In genomic region chr1:27508139-27508665, GRCh38 we compare ENCODE assay signal across 1 cellular context.
TF ChIP-seq lines count a peak whose summit lies in the region.

No MANE protein-coding gene starts in this region.

TF ChIP-seq in HepG2, 621 proteins besides CTCF, POLR2A, EP300 and RAD21 (continued from another document and continues in another):
- TF ChIP-seq ARID5B (CRISPR knock-in tag; IDR thresholded peaks at IDR 0.05) (0 out of 2 replicates have a peak, but pooled peaks have one; percentile 27), ZC3H13 (CRISPR knock-in tag; IDR thresholded peaks at IDR 0.05) (no peak), HMGXB4 (CRISPR knock-in tag; IDR thresholded peaks at IDR 0.05; ENCODE audit: borderline replicate concordance in 1 of 2, low read depth in 1 of 2) (0 out of 4 replicates have a peak, but pooled peaks have one; percentile 22 to 43), NR2C2 (CRISPR knock-in tag; IDR thresholded peaks at IDR 0.05; ENCODE audit: borderline replicate concordance) (no peak), SMAD3 (CRISPR knock-in tag; IDR thresholded peaks at IDR 0.05) (no peak), ARNT2 (CRISPR knock-in tag; IDR thresholded peaks at IDR 0.05; ENCODE audit: low read depth) (no peak), MTA1 (CRISPR knock-in tag; IDR thresholded peaks at IDR 0.05; ENCODE audit: borderline replicate concordance) (no peak), NR2F1 (CRISPR knock-in tag; IDR thresholded peaks at IDR 0.05) (no peak), ZNF652 (CRISPR knock-in tag; IDR thresholded peaks at IDR 0.05; ENCODE audit: borderline replicate concordance, low read depth) (no peak), PHF8 (CRISPR knock-in tag; IDR thresholded peaks at IDR 0.05) (no peak), HINFP (CRISPR knock-in tag; IDR thresholded peaks at IDR 0.05; ENCODE audit: low read depth) (no peak), MYPOP (CRISPR knock-in tag; IDR thresholded peaks at IDR 0.05) (no peak; the same call in 1 of the 2 replicates), ZNF629 (CRISPR knock-in tag; conservative IDR thresholded peaks at IDR 0.05) (peak; percentile 98), FOXP4 (CRISPR knock-in tag; IDR thresholded peaks at IDR 0.05) (no peak), ZXDC (CRISPR knock-in tag; IDR thresholded peaks at IDR 0.05) (no peak), RARA (CRISPR knock-in tag; IDR thresholded peaks at IDR 0.05) (0 out of 2 replicates have a peak, but pooled peaks have one; percentile 24), ZNF24 (IDR thresholded peaks at IDR 0.05) (no peak), THAP9 (CRISPR knock-in tag; IDR thresholded peaks at IDR 0.05; ENCODE audit: borderline replicate concordance) (no peak), ZNF781 (CRISPR knock-in tag; IDR thresholded peaks at IDR 0.05; ENCODE audit: borderline replicate concordance, not compliant biosample characterization) (no peak), ZNF260 (CRISPR knock-in tag; IDR thresholded peaks at IDR 0.05; ENCODE audit: borderline replicate concordance, low read depth) (no peak), ZNF687 (CRISPR knock-in tag; IDR thresholded peaks at IDR 0.05) (peak; percentile 32; the same call in 1 of the 2 replicates), BRF2 (CRISPR knock-in tag; IDR thresholded peaks at IDR 0.05) (no peak), ZNF232 (CRISPR knock-in tag; IDR thresholded peaks at IDR 0.05; ENCODE audit: borderline replicate concordance) (no peak), XBP1 (CRISPR knock-in tag; IDR thresholded peaks at IDR 0.05) (no peak), MATR3 (CRISPR knock-in tag; IDR thresholded peaks at IDR 0.05) (no peak), TFDP1 (CRISPR knock-in tag; IDR thresholded peaks at IDR 0.05; ENCODE audit: borderline replicate concordance) (no peak), GLMP (CRISPR knock-in tag; IDR thresholded peaks at IDR 0.05; ENCODE audit: borderline replicate concordance) (no peak)
